8 cellular contexts compared by ENCODE assay signal in the genomic region with DNA sequence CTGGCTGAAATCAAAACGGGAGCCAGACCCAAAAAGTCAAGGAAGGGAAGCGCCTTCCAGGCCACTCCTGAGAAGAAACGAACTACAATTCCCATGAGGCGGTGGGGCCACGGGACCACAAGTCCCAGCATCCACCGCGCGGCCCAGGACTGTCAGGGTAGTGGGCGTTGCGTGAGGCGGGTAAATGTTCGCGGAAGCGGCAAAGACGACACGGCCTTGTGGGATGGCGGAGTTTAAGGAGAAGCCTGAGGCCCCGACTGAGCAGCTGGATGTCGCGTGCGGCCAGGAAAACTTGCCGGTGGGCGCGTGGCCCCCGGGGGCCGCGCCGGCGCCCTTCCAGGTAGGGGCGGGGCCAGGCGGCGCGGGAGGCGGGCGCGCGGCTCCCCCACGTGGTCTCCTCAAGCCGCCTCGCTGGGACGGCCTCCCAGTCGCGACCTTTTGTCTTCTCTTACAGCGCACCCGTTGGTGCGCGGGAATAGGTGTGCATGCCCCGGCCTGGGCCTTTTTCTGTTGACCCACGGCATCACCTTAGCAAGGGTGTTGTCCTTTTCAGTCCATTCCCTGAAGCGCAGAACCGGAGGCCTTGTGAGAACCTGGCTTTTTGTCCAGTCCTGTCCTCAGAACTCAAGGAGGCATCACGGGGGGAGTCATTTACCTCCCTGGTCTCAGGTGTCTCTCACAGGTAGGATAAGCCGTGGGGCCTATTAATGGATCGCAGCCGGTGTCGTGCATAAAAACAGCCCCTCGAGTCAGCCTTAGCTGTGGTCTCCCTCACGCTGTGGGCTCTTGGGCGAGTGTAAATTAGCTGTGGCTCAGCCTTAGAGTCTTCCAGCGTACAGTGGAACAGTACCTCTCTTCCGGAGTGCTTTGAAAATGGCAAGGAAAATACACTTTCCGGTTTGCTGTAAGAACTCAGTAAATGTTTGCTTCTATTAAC. TPM values are rescaled to one million over a fixed set of nuclear protein-coding genes. Genes with fewer than 3 reads are reported as not detected.
DNase-seq lines count a peak whose midpoint lies in the region; TF ChIP-seq lines count a peak whose summit lies in the region.

A gene (plus strand): TSS at position 183 of the 937 bp plus-strand sequence. CDS start 2 bp downstream, at position 185.

- no peaks in the 10 kb centered on the region for H3K27me3 Mint-ChIP-seq in neural crest cell (ENCODE audit: low read depth)

- H3K36me3 ChIP-seq in stomach smooth muscle (ENCODE audit: control insufficient read depth in 2 of 2, insufficient read depth in 2 of 2, low read length in 2 of 2): no peaks in the 10 kb centered on the region

- peak within 1 kb of the TSS; percentile 77 for H3K4me3 ChIP-seq in fibroblast of villous mesenchyme (ENCODE audit: low read depth, low read length)
- peak within 1 kb of the TSS; percentile 90 to 95 for H3K4me3 ChIP-seq in stomach smooth muscle (ENCODE audit: low read length in 2 of 2)

- H3K27ac Mint-ChIP-seq in neural crest cell (ENCODE audit: unreplicated experiment): peak within 1 kb of the TSS; percentile 99

- peak within 1 kb of the TSS; percentile 83 for H3K27ac ChIP-seq in stomach smooth muscle (ENCODE audit: low read length)

- H3K4me1 ChIP-seq in stomach smooth muscle (ENCODE audit: control insufficient read depth, insufficient read depth, low read length): peaks cover 4% of the 10 kb centered on the region

- H3K9me3 ChIP-seq in stomach smooth muscle (ENCODE audit: control insufficient read depth in 2 of 2, low read length in 2 of 2): no peaks in the 10 kb centered on the region

- DNase-seq in EL (peak; percentile 82), GOT3 (lab: John Stamatoyannopoulos, UW) (peak; percentile 39), LHCN-M2 (ENCODE audit: low read depth) (peak; percentile 85), SIG-M5 (lab: John Stamatoyannopoulos, UW) (peak; percentile 53), activated gamma-delta T cell (lab: John Stamatoyannopoulos, UW) (peak; percentile 61), fibroblast of villous mesenchyme (ENCODE audit: low read depth) (peak; percentile 81), neural crest cell (ENCODE audit: low read depth, low spot score) (peak; percentile 81)

- peak within 1 kb of the TSS; percentile 75 to 88 for H3K9ac ChIP-seq in stomach smooth muscle (ENCODE audit: low read length in 2 of 2)

- TF ChIP-seq CTCF in fibroblast of villous mesenchyme (IDR thresholded peaks at IDR 0.05; ENCODE audit: insufficient read depth, low read depth, low read length): no peak
- TF ChIP-seq CTCF in neural crest cell (conservative IDR thresholded peaks at IDR 0.05): no peak

- peaks cover 25% of the 10 kb centered on the region for H3K36me3 Mint-ChIP-seq in neural crest cell (ENCODE audit: low read depth)

- H3K9me3 Mint-ChIP-seq in neural crest cell: peaks cover 6% of the 10 kb centered on the region

- H3K4me3 Mint-ChIP-seq in neural crest cell: peak within 1 kb of the TSS; percentile 98

- H3K27me3 ChIP-seq in stomach smooth muscle (ENCODE audit: control insufficient read depth in 1 of 2, insufficient read depth in 2 of 2, low read length in 2 of 2): no peaks in the 10 kb centered on the region

- H3K4me1 Mint-ChIP-seq in neural crest cell: peaks cover 38% of the 10 kb centered on the region

RNA-seq across cellular contexts. Expression of the gene that starts here (rescaled TPM):
- total RNA-seq in LHCN-M2 (2014; rRNA removed) (22.0 and 25.2 TPM in 2 replicates), fibroblast of villous mesenchyme (9.1 and 11.3 TPM in 2 replicates), neural crest cell (39.4 and 41.9 TPM in 2 replicates)
- polyA plus RNA-seq in LHCN-M2 (2012): 11.1 TPM

Comparison
In these comparisons a context has a peak if more than half of its experiments do, and no peak if none do; other contexts are left out.
1. Peak in every context shown above with its lines: DNase-seq, H3K4me3 ChIP-seq and H3K27ac ChIP-seq.